Comparison of ENCODE assay signal across 2 cellular contexts in genomic region chr10:60456053-60456452, GRCh38.
TF ChIP-seq lines count a peak whose summit lies in the region.

No MANE protein-coding gene starts in this region.

TF ChIP-seq in GM23338, 12 proteins besides CTCF, POLR2A, EP300 and RAD21:
- TF ChIP-seq, protein P1, sequence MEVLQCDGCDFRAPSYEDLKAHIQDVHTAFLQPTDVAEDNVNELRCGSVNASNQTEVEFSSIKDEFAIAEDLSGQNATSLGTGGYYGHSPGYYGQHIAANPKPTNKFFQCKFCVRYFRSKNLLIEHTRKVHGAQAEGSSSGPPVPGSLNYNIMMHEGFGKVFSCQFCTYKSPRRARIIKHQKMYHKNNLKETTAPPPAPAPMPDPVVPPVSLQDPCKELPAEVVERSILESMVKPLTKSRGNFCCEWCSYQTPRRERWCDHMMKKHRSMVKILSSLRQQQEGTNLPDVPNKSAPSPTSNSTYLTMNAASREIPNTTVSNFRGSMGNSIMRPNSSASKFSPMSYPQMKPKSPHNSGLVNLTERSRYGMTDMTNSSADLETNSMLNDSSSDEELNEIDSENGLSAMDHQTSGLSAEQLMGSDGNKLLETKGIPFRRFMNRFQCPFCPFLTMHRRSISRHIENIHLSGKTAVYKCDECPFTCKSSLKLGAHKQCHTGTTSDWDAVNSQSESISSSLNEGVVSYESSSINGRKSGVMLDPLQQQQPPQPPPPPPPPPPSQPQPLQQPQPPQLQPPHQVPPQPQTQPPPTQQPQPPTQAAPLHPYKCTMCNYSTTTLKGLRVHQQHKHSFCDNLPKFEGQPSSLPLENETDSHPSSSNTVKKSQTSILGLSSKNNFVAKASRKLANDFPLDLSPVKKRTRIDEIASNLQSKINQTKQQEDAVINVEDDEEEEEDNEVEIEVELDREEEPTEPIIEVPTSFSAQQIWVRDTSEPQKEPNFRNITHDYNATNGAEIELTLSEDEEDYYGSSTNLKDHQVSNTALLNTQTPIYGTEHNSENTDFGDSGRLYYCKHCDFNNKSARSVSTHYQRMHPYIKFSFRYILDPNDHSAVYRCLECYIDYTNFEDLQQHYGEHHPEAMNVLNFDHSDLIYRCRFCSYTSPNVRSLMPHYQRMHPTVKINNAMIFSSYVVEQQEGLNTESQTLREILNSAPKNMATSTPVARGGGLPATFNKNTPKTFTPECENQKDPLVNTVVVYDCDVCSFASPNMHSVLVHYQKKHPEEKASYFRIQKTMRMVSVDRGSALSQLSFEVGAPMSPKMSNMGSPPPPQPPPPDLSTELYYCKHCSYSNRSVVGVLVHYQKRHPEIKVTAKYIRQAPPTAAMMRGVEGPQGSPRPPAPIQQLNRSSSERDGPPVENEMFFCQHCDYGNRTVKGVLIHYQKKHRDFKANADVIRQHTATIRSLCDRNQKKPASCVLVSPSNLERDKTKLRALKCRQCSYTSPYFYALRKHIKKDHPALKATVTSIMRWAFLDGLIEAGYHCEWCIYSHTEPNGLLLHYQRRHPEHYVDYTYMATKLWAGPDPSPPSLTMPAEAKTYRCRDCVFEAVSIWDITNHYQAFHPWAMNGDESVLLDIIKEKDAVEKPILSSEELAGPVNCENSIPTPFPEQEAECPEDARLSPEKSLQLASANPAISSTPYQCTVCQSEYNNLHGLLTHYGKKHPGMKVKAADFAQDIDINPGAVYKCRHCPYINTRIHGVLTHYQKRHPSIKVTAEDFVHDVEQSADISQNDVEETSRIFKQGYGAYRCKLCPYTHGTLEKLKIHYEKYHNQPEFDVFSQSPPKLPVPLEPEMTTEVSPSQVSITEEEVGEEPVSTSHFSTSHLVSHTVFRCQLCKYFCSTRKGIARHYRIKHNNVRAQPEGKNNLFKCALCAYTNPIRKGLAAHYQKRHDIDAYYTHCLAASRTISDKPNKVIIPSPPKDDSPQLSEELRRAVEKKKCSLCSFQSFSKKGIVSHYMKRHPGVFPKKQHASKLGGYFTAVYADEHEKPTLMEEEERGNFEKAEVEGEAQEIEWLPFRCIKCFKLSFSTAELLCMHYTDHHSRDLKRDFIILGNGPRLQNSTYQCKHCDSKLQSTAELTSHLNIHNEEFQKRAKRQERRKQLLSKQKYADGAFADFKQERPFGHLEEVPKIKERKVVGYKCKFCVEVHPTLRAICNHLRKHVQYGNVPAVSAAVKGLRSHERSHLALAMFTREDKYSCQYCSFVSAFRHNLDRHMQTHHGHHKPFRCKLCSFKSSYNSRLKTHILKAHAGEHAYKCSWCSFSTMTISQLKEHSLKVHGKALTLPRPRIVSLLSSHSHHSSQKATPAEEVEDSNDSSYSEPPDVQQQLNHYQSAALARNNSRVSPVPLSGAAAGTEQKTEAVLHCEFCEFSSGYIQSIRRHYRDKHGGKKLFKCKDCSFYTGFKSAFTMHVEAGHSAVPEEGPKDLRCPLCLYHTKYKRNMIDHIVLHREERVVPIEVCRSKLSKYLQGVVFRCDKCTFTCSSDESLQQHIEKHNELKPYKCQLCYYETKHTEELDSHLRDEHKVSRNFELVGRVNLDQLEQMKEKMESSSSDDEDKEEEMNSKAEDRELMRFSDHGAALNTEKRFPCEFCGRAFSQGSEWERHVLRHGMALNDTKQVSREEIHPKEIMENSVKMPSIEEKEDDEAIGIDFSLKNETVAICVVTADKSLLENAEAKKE (CRISPR knock-in tag; IDR thresholded peaks at IDR 0.05), result no peak
- no peak for TF ChIP-seq POLR2AphosphoS5 (IDR thresholded peaks at IDR 0.05; ENCODE audit: low read depth)
- no peak for TF ChIP-seq EZH2 (IDR thresholded peaks at IDR 0.05; ENCODE audit: low read depth, unreplicated experiment)

TF ChIP-seq in SK-N-SH, 30 proteins besides CTCF, POLR2A, EP300 and RAD21:
- TF ChIP-seq FOSL2 (IDR thresholded peaks at IDR 0.05; ENCODE audit: borderline replicate concordance, low read depth) (peak; percentile 34), JUND (IDR thresholded peaks at IDR 0.05) (no peak), RXRA (IDR thresholded peaks at IDR 0.05; ENCODE audit: borderline replicate concordance, low read depth) (no peak), GATA2 (CRISPR knock-in tag; IDR thresholded peaks at IDR 0.05) (no peak), TCF12 (IDR thresholded peaks at IDR 0.05) (no peak), SMC3 (IDR thresholded peaks at IDR 0.05; ENCODE audit: low read depth, low read length) (peak; percentile 11; the same call in 1 of the 2 replicates)
TF ChIP-seq in SK-N-SH: peak in this region for 2.
